In the genomic region with DNA sequence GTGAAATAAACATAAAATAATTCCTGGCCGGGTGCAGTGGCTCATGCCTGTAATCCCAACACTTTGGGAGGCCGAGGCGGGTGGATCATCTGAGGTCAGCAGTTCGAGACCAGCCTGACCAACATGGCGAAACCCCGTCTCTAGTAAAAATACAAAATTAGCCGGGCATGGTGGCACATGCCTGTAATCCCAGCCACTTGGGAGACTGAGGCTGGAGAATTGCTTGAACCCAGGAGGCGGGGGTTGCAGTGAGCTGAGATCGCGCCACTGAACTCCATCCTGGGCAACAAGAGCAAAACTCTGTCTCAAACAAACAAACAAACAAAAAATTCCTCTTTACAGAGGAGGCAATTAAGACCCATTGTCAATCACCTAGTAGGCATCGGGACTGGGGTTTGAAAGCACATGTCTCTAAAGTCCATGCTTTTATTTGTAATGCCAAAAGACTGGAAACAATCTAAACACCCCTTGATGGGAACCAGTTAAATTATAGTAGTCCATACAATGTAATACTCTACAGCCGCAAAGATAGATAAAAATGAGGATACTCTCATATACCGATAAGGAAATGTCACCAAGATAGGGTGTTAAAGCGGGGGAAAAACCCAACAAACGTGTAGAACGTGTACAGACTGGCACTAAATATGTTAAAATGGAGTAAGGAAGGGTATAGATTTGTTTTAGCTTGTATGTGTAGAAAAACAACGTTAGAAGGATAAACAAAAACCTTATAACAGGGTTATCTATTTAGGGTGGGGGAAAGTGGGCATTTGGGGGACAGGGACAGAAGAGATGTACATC, we compare ENCODE assay signal across 7 cellular contexts. TPM values are rescaled to one million over a fixed set of nuclear protein-coding genes. Genes with fewer than 3 reads are reported as not detected.
DNase-seq lines count a peak whose midpoint lies in the region; ATAC-seq and TF ChIP-seq lines count a peak whose summit lies in the region.
"Not testable (repeated sequence)": the region's sequence is repeated elsewhere in the genome, so short reads cannot be mapped to it uniquely, and the experiment has no call there.

No MANE protein-coding gene starts in this region.

- ATAC-seq in gastroesophageal sphincter: not testable (repeated sequence)

- H3K4me1 Mint-ChIP-seq in activated CD4-positive, alpha-beta memory T cell treated with anti-CD3 and anti-CD28 coated beads, Interleukin-2, amount 10 ng/mL, durations not matched to agents 7 days and 5 days: peaks cover 80% of the 10 kb centered on the region
- H3K4me1 Mint-ChIP-seq in MCF 10A (ENCODE audit: insufficient read depth, unreplicated experiment): peaks cover 30% of the 10 kb centered on the region

- H3K27ac ChIP-seq in OCI-LY1 (ENCODE audit: low read depth, low read length, poor library complexity, severe bottlenecking) (peak overlapping the region; percentile 98), gastroesophageal sphincter (peak overlapping the region; percentile 87 to 99 (median 92)), muscle layer of duodenum (ENCODE audit: low read length) (peak overlapping the region; percentile 96), smooth muscle cell (ENCODE audit: low read depth) (peak overlapping the region; percentile 86)

- TF ChIP-seq POLR2A in gastroesophageal sphincter (IDR thresholded peaks at IDR 0.05): not testable (repeated sequence)

- H4K20me1 ChIP-seq in OCI-LY1 (ENCODE audit: insufficient read depth, low read length); smooth muscle cell (ENCODE audit: low read depth): not testable (repeated sequence)

- H3K27me3 Mint-ChIP-seq in activated CD4-positive, alpha-beta memory T cell treated with anti-CD3 and anti-CD28 coated beads, Interleukin-2, amount 10 ng/mL, durations not matched to agents 7 days and 5 days; MCF 10A (ENCODE audit: insufficient read depth, unreplicated experiment): not testable (repeated sequence)

- not testable (repeated sequence) for H3K27me3 ChIP-seq in OCI-LY1 (ENCODE audit: insufficient read depth, low read length); gastroesophageal sphincter; muscle layer of duodenum (ENCODE audit: low read depth, low read length); smooth muscle cell (ENCODE audit: low read depth)

- H3K9ac ChIP-seq in OCI-LY1 (ENCODE audit: low read length): peak overlapping the region; percentile 87
- H3K9ac ChIP-seq in smooth muscle cell (ENCODE audit: low read depth): not testable (repeated sequence)

- intact Hi-C loops in MCF 10A (cut with micrococcal nuclease): not testable (repeated sequence)

- not testable (repeated sequence) for H3K9me2 ChIP-seq in OCI-LY1 (ENCODE audit: low read depth, low read length)

- CTCF ChIA-PET in activated CD4-positive, alpha-beta memory T cell treated with anti-CD3 and anti-CD28 coated beads, Interleukin-2, amount 10 ng/mL, durations not matched to agents 7 days and 5 days (lab: Charles Lee): interaction anchor here (1.4 to 13.1 kb wide), 6 partner anchors 8 to 162 kb away, joined by 3 to 147 read pairs (median 22); a partner anchor contains a TSS
- CTCF ChIA-PET in MCF 10A (lab: Yijun Ruan, JAX): interaction anchor here (0.5 to 1.4 kb wide), 3 partner anchors 43 to 128 kb away, joined by 3 read pairs; no protein-coding TSS in a partner anchor

- peak overlapping the region; percentile 49; the same call in 1 of the 2 replicates for H3K4me3 ChIP-seq in GM12864 (ENCODE audit: low read depth, low read length)
- peak overlapping the region; percentile 58 for H3K4me3 ChIP-seq in OCI-LY1 (ENCODE audit: low read depth, low read length, poor library complexity, severe bottlenecking)
- H3K4me3 ChIP-seq in gastroesophageal sphincter: peak overlapping the region; percentile 44 to 45
- peak overlapping the region; percentile 39 to 54 for H3K4me3 ChIP-seq in muscle layer of duodenum (ENCODE audit: low read depth in 1 of 2, low read length in 2 of 2)
- H3K4me3 ChIP-seq in smooth muscle cell: peak overlapping the region; percentile 39

- H3K4me3 Mint-ChIP-seq in activated CD4-positive, alpha-beta memory T cell treated with anti-CD3 and anti-CD28 coated beads, Interleukin-2, amount 10 ng/mL, durations not matched to agents 7 days and 5 days: peak overlapping the region; percentile 69
- not testable (repeated sequence) for H3K4me3 Mint-ChIP-seq in MCF 10A (ENCODE audit: unreplicated experiment)

- H3F3A ChIP-seq in OCI-LY1 (ENCODE audit: insufficient read depth, low read length); smooth muscle cell (ENCODE audit: low read depth): not testable (repeated sequence)

- H2AFZ ChIP-seq in OCI-LY1 (ENCODE audit: low read length): not testable (repeated sequence)
- peak overlapping the region; percentile 52 for H2AFZ ChIP-seq in smooth muscle cell (ENCODE audit: low read depth)

- not testable (repeated sequence) for H3K36me3 ChIP-seq in OCI-LY1 (ENCODE audit: insufficient read depth, low read length); gastroesophageal sphincter; muscle layer of duodenum (ENCODE audit: control insufficient read depth in 1 of 2, insufficient read depth in 2 of 2, low read length in 2 of 2); smooth muscle cell (ENCODE audit: low read depth)

- H3K4me2 ChIP-seq in OCI-LY1 (ENCODE audit: low read length): peak overlapping the region; percentile 82
- peak overlapping the region; percentile 78 for H3K4me2 ChIP-seq in smooth muscle cell

- H3K79me2 ChIP-seq in OCI-LY1 (ENCODE audit: insufficient read depth, low read length); smooth muscle cell (ENCODE audit: low read depth): not testable (repeated sequence)

- DNase-seq in GM12864 (ENCODE audit: low read depth); activated CD4-positive, alpha-beta memory T cell treated with anti-CD3 and anti-CD28 coated beads, Interleukin-2, amount 10 ng/mL, durations not matched to agents 7 days and 5 days; MCF 10A (ENCODE audit: unreplicated experiment); smooth muscle cell (lab: John Stamatoyannopoulos, UW; ENCODE audit: unreplicated experiment): not testable (repeated sequence)

- POLR2A ChIA-PET in activated CD4-positive, alpha-beta memory T cell treated with anti-CD3 and anti-CD28 coated beads, Interleukin-2, amount 10 ng/mL, durations not matched to agents 7 days and 5 days (lab: Charles Lee): interaction anchor here (0.6 to 23.3 kb wide), 13 partner anchors 6 to 487 kb away, joined by 3 to 856 read pairs (median 21); a partner anchor contains a TSS
- POLR2A ChIA-PET in MCF 10A (lab: Yijun Ruan, JAX): interaction anchor here (0.6 to 16.1 kb wide), 9 partner anchors 11 to 222 kb away, joined by 3 to 328 read pairs (median 10); a partner anchor contains a TSS

- WGBS in gastroesophageal sphincter (ENCODE audit: low coverage in 1 of 2), 2 donors: 54 to 80% methylated on average over 9 of the region's 17 CpGs
- 78% methylated on average over 17 of the region's 17 CpGs for WGBS in smooth muscle cell (ENCODE audit: low lambda C conversion rate)

- H3K36me3 Mint-ChIP-seq in activated CD4-positive, alpha-beta memory T cell treated with anti-CD3 and anti-CD28 coated beads, Interleukin-2, amount 10 ng/mL, durations not matched to agents 7 days and 5 days (ENCODE audit: low read depth); MCF 10A (ENCODE audit: insufficient read depth, unreplicated experiment): not testable (repeated sequence)

- H3K4me1 ChIP-seq in OCI-LY1 (ENCODE audit: insufficient read depth, low read length, severe bottlenecking) (peaks cover 84% of the 10 kb centered on the region), gastroesophageal sphincter (peaks cover 10 to 56% (median 24%) of the 10 kb centered on the region in 3 donors), muscle layer of duodenum (ENCODE audit: control insufficient read depth in 1 of 2, insufficient read depth in 2 of 2, low read length in 2 of 2) (peaks cover 18 to 34% of the 10 kb centered on the region in 2 donors), smooth muscle cell (ENCODE audit: low read depth) (peaks cover 17% of the 10 kb centered on the region)

- H3K27ac Mint-ChIP-seq in activated CD4-positive, alpha-beta memory T cell treated with anti-CD3 and anti-CD28 coated beads, Interleukin-2, amount 10 ng/mL, durations not matched to agents 7 days and 5 days: peak overlapping the region; percentile 94
- H3K27ac Mint-ChIP-seq in MCF 10A (ENCODE audit: low read depth, unreplicated experiment): peak overlapping the region; percentile 90

- not testable (repeated sequence) for H3K9me3 ChIP-seq in OCI-LY1 (ENCODE audit: low read length); gastroesophageal sphincter; muscle layer of duodenum (ENCODE audit: control insufficient read depth in 1 of 2, low read length in 2 of 2); smooth muscle cell (replicated peaks; ENCODE audit: low read depth)

- not testable (repeated sequence) for TF ChIP-seq EP300 in gastroesophageal sphincter (IDR thresholded peaks at IDR 0.05)

- not testable (repeated sequence) for H3K9me3 Mint-ChIP-seq in activated CD4-positive, alpha-beta memory T cell treated with anti-CD3 and anti-CD28 coated beads, Interleukin-2, amount 10 ng/mL, durations not matched to agents 7 days and 5 days; MCF 10A (ENCODE audit: unreplicated experiment)

- TF ChIP-seq CTCF in GM12864 (IDR thresholded peaks at IDR 0.05; ENCODE audit: low read depth, low read length, missing control alignments); OCI-LY1 (IDR thresholded peaks at IDR 0.05; ENCODE audit: low read length); MCF 10A (IDR thresholded peaks at IDR 0.05; ENCODE audit: unreplicated experiment); gastroesophageal sphincter (IDR thresholded peaks at IDR 0.05); smooth muscle cell (IDR thresholded peaks at IDR 0.05; ENCODE audit: borderline replicate concordance, insufficient read depth, poor library complexity, severe bottlenecking): not testable (repeated sequence)

- not testable (repeated sequence) for BruUV-seq in MCF 10A (replicated peaks; lab: Mats Ljungman, UMichigan)

RNA-seq across cellular contexts. Expression of a gene that starts 44.3 kb away (rescaled TPM):
- total RNA-seq in activated CD4-positive, alpha-beta memory T cell treated with anti-CD3 and anti-CD28 coated beads, Interleukin-2, amount 10 ng/mL, durations not matched to agents 7 days and 5 days: 100 to 1,000 TPM; 475 to 483 TPM
- 259 and 277 TPM in 2 replicates for total RNA-seq in MCF 10A (2022)
- total RNA-seq in gastroesophageal sphincter: 100 to 1,000 TPM; 117 to 222 (median 167) TPM
- total RNA-seq in smooth muscle cell: 90.7 and 109 TPM in 2 replicates
- polyA plus RNA-seq in smooth muscle cell: 145 and 150 TPM in 2 replicates

RNA-seq across cellular contexts. Expression of a gene that starts 59.3 kb away (rescaled TPM):
- 10 to 100 TPM; 28.8 to 32.2 TPM for total RNA-seq in activated CD4-positive, alpha-beta memory T cell treated with anti-CD3 and anti-CD28 coated beads, Interleukin-2, amount 10 ng/mL, durations not matched to agents 7 days and 5 days
- 17.6 and 28.5 TPM in 2 replicates for total RNA-seq in MCF 10A (2022)
- total RNA-seq in gastroesophageal sphincter: 10 to 100 TPM; 17.5 to 32.1 (median 23.2) TPM
- total RNA-seq in smooth muscle cell: 9.4 and 15.2 TPM in 2 replicates
- 7.2 and 7.8 TPM in 2 replicates for polyA plus RNA-seq in smooth muscle cell
